Comparison of ENCODE assay signal across 10 cellular contexts in the genomic region with DNA sequence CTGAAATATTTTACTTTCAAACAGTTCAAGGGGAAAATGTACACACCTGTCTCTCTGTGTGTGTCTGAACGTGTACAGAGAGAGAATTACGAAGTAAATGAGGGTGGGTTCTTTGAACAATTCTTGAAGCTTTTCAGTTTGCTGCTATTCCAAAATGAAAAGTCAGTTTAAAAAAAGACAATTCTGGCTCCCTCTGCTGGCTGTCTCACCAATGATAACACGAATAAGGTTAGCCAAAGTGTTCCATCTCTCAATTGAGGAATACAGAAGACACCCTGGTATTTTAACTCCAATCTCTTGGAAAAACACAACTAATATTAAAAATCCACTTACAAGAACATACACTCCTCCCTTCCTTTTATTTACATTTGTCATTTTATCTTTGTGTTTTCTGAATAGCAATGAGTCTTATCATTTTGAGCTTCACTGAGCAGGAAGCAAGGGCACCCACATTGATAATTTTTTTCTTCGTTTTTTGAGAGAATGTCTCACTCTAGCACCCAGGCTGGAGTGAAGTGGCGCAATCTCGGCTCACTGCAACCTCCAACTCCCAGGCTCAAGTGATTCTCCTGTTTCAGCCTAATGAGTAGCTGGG. TPM values are rescaled to one million over a fixed set of nuclear protein-coding genes. Genes with fewer than 3 reads are reported as not detected.
DNase-seq lines count a peak whose midpoint lies in the region; ATAC-seq, FAIRE-seq and TF ChIP-seq lines count a peak whose summit lies in the region.
"Had no signal": no experiment of that assay in that cellular context is flagged by ENCODE, and none has a peak within 500 bp of the region (broad histone marks: within the 10 kb centered on the region; RNA-seq: fewer than 3 reads in every experiment).

No MANE protein-coding gene starts in this region.

- no peaks in the 10 kb centered on the region for H3K9me3 ChIP-seq in HAP-1
- no peaks in the 10 kb centered on the region for H3K9me3 ChIP-seq in RWPE2 (ENCODE audit: severe bottlenecking)
- H3K9me3 ChIP-seq in endothelial cell of umbilical vein (replicated peaks; ENCODE audit: control insufficient read depth, insufficient read depth, low read length) = no peaks in the 10 kb centered on the region
- no peaks in the 10 kb centered on the region for H3K9me3 ChIP-seq in trophoblast cell (ENCODE audit: insufficient read depth, low read depth, low read length)
- H3K9me3 ChIP-seq: BLaER1 treated with 17β-estradiol and CSF1 and Interleukin-3, amounts not matched to agents 10 nM and 100 nM; mucosa of descending colon had no signal

- POLR2A ChIA-PET in endothelial cell of umbilical vein (lab: Charles Lee) = interaction anchor here (1.3 kb wide), 1 partner anchor 20 kb away, joined by 3 read pairs; no protein-coding TSS in a partner anchor

- H3K4me2 ChIP-seq in endothelial cell of umbilical vein (ENCODE audit: insufficient read depth, low read length) = no peak overlapping the region
- no peak overlapping the region for H3K4me2 ChIP-seq in trophoblast cell (ENCODE audit: low read length)
- H3K4me2 ChIP-seq: BLaER1 treated with 17β-estradiol and CSF1 and Interleukin-3, amounts not matched to agents 10 nM and 100 nM had no signal

- H3K27ac ChIP-seq in RWPE2 (ENCODE audit: poor library complexity, severe bottlenecking) (no peak overlapping the region), endothelial cell of umbilical vein (ENCODE audit: insufficient read depth, low read depth, low read length) (no peak overlapping the region), trophoblast cell (ENCODE audit: low read depth, low read length) (no peak overlapping the region)
- H3K27ac ChIP-seq: BLaER1 treated with 17β-estradiol and CSF1 and Interleukin-3, amounts not matched to agents 10 nM and 100 nM had no signal

- no peak overlapping the region for H3K9ac ChIP-seq in endothelial cell of umbilical vein (replicated peaks; ENCODE audit: extremely low read depth, insufficient read depth, low read length)
- H3K9ac ChIP-seq in trophoblast cell (ENCODE audit: low read length) = no peak overlapping the region
- H3K9ac ChIP-seq: BLaER1 treated with 17β-estradiol and CSF1 and Interleukin-3, amounts not matched to agents 10 nM and 100 nM had no signal

- no peak overlapping the region for H2AK5ac ChIP-seq in trophoblast cell (ENCODE audit: low read length)

- no CpG with 5 or more reads among the region's 6 CpGs for WGBS in trophoblast cell (ENCODE audit: extremely low coverage, insufficient coverage, insufficient read length)

- H3K4me1 ChIP-seq in HAP-1 (no peaks in the 10 kb centered on the region), RWPE2 (ENCODE audit: insufficient read depth, poor library complexity, severe bottlenecking) (no peaks in the 10 kb centered on the region), endothelial cell of umbilical vein (ENCODE audit: control insufficient read depth, extremely low read depth, insufficient read depth, low read length) (no peaks in the 10 kb centered on the region), trophoblast cell (ENCODE audit: control insufficient read depth in 1 of 2, insufficient read depth in 2 of 2, low read length in 2 of 2) (no peaks in the 10 kb centered on the region)

- no peaks in the 10 kb centered on the region for H3K79me1 ChIP-seq in trophoblast cell (ENCODE audit: low read length)

- H2BK120ac ChIP-seq in trophoblast cell (ENCODE audit: insufficient read depth, low read length, poor library complexity) = no peak overlapping the region

- ATAC-seq in RWPE2 (ENCODE audit: low read depth) (peak; percentile 45; the same call in 1 of the 3 replicates), HG03442 (IDR thresholded peaks at IDR 0.05; ENCODE audit: unreplicated experiment) (no peak)
- ATAC-seq: mucosa of descending colon had no signal

- no peaks in the 10 kb centered on the region for H4K20me1 ChIP-seq in endothelial cell of umbilical vein (replicated peaks; ENCODE audit: control insufficient read depth, extremely low read depth, insufficient read depth, low read length)

- peak; percentile 39 for DNase-seq in DMS79 treated with DMSO at 0.1 percent for 48 hours (lab: John Stamatoyannopoulos, UW)
- DNase-seq in DMS79 (lab: John Stamatoyannopoulos, UW) = no peak
- DNase-seq in HAP-1 (ENCODE audit: low spot score in 2 of 2) = peak; percentile 47 to 57
- DNase-seq in RWPE2 (ENCODE audit: low spot score) = no peak
- DNase-seq in endothelial cell of umbilical vein (ENCODE audit: low read depth, low spot score) = peak; percentile 49
- peak; percentile 16 to 68 for DNase-seq in trophoblast cell
- DNase-seq in 8988T = no peak

- H3K79me2 ChIP-seq in endothelial cell of umbilical vein (ENCODE audit: control insufficient read depth, insufficient read depth, low read length) (no peaks in the 10 kb centered on the region), trophoblast cell (ENCODE audit: control insufficient read depth, insufficient read depth, low read length, poor library complexity) (no peaks in the 10 kb centered on the region)

- H2BK12ac ChIP-seq in trophoblast cell (ENCODE audit: low read length) = no peak overlapping the region

- dilution Hi-C loops in endothelial cell of umbilical vein (cut with MboI; ENCODE audit: extremely low pct_ligation_motif_present, low sequenced_read_pairs) = no loop called here

- no peak for TF ChIP-seq POLR2A in endothelial cell of umbilical vein (IDR thresholded peaks at IDR 0.05; ENCODE audit: low read depth, low read length)

- CTCF ChIA-PET in endothelial cell of umbilical vein (lab: Charles Lee) = interaction anchor here (0.6 to 9.3 kb wide), 34 partner anchors 11 to 257 kb away, joined by 3 to 295 read pairs (median 4); a partner anchor contains a TSS

- H4K91ac ChIP-seq in trophoblast cell (ENCODE audit: low read depth, low read length) = no peak overlapping the region

- peak; percentile 85 for FAIRE-seq in endothelial cell of umbilical vein (lab: Jason Lieb, UNC)

- no peak overlapping the region for H3K23ac ChIP-seq in trophoblast cell (ENCODE audit: low read length)

- H3K14ac ChIP-seq in trophoblast cell (ENCODE audit: low read length) = no peak overlapping the region

- peaks cover 87% of the 10 kb centered on the region for H3K36me3 ChIP-seq in HAP-1 (replicated peaks)
- H3K36me3 ChIP-seq in RWPE2 (ENCODE audit: low read depth) = peaks cover 95% of the 10 kb centered on the region
- peaks cover 30 to 36% of the 10 kb centered on the region in 2 experiments for H3K36me3 ChIP-seq in endothelial cell of umbilical vein (ENCODE audit: control insufficient read depth in 2 of 2, extremely low read depth in 1 of 2, insufficient read depth in 2 of 2, low read length in 2 of 2)
- peaks cover 24 to 54% of the 10 kb centered on the region in 2 experiments for H3K36me3 ChIP-seq in trophoblast cell (ENCODE audit: control insufficient read depth in 1 of 2, insufficient read depth in 2 of 2, low read length in 2 of 2)

- H2AFZ ChIP-seq in endothelial cell of umbilical vein (ENCODE audit: low read depth, low read length) (no peak overlapping the region), trophoblast cell (ENCODE audit: insufficient read depth, low read length, poor library complexity) (no peak overlapping the region)

- no peak overlapping the region for H3K4ac ChIP-seq in trophoblast cell (ENCODE audit: low read depth, low read length)

- in situ Hi-C loops in HAP-1 (cut with MboI; ENCODE audit: low sequenced_read_pairs) = no loop called here

- no peak overlapping the region for H2BK5ac ChIP-seq in trophoblast cell (ENCODE audit: low read depth, low read length, poor library complexity)

- H3K9me1 ChIP-seq in endothelial cell of umbilical vein (replicated peaks; ENCODE audit: control insufficient read depth, extremely low read depth, insufficient read depth, low read length) = no peaks in the 10 kb centered on the region

- H3K27me3 ChIP-seq in HAP-1 (ENCODE audit: low read depth) (no peaks in the 10 kb centered on the region), RWPE2 (ENCODE audit: insufficient read depth, poor library complexity, severe bottlenecking) (no peaks in the 10 kb centered on the region), endothelial cell of umbilical vein (ENCODE audit: control insufficient read depth in 2 of 2, insufficient read depth in 2 of 2, low read length in 2 of 2) (no peaks in the 10 kb centered on the region), trophoblast cell (ENCODE audit: insufficient read depth, low read length) (no peaks in the 10 kb centered on the region)
- H3K27me3 ChIP-seq: BLaER1 treated with 17β-estradiol and CSF1 and Interleukin-3, amounts not matched to agents 10 nM and 100 nM had no signal

- H3K18ac ChIP-seq in trophoblast cell (ENCODE audit: low read length) = no peak overlapping the region

- intact Hi-C loops in endothelial cell of umbilical vein (cut with micrococcal nuclease) = loop anchor here (1.0 kb wide), 1 partner anchor 103 kb away; no protein-coding TSS in a partner anchor

- TF ChIP-seq CTCF in RWPE2 (IDR thresholded peaks at IDR 0.05; ENCODE audit: poor library complexity, severe bottlenecking) (peak; percentile 84), endothelial cell of umbilical vein (IDR thresholded peaks at IDR 0.05; ENCODE audit: extremely low read depth in 1 of 2, insufficient read depth in 1 of 2, low read depth in 1 of 2, low read length in 2 of 2) (peak; percentile 35 to 52)

- no peak overlapping the region for H4K12ac ChIP-seq in trophoblast cell (ENCODE audit: low read depth, low read length)

- BruUV-seq in endothelial cell of umbilical vein (replicated peaks; lab: Mats Ljungman, UMichigan) = no TSS peak

- H3K4me3 ChIP-seq in HAP-1 (no peak overlapping the region), RWPE2 (ENCODE audit: severe bottlenecking) (no peak overlapping the region), endothelial cell of umbilical vein (replicated peaks in 1 of 3; ENCODE audit: insufficient read depth in 1 of 3, low read depth in 1 of 3, low read length in 3 of 3) (no peak overlapping the region), trophoblast cell (ENCODE audit: low read depth, low read length) (no peak overlapping the region)
- H3K4me3 ChIP-seq: BLaER1 treated with 17β-estradiol and CSF1 and Interleukin-3, amounts not matched to agents 10 nM and 100 nM; mucosa of descending colon had no signal

- no peak overlapping the region for H4K8ac ChIP-seq in trophoblast cell (ENCODE audit: low read depth, low read length)

RNA-seq across cellular contexts. Expression of a gene that starts 20.5 kb away (rescaled TPM):
- total RNA-seq in endothelial cell of umbilical vein = 170 and 171 TPM in 2 replicates
- 118 and 125 TPM in 2 replicates for polyA plus RNA-seq in endothelial cell of umbilical vein
- 100.0 and 122 TPM in 2 replicates for polyA plus RNA-seq in endothelial cell of umbilical vein (2011; cell fraction: cytosol; rRNA removed)
- polyA plus RNA-seq in endothelial cell of umbilical vein (2011; cell fraction: nucleus; rRNA removed) = 181 and 232 TPM in 2 replicates
- polyA plus RNA-seq in endothelial cell of umbilical vein (2012) = 170 and 194 TPM in 2 replicates
- polyA minus RNA-seq in endothelial cell of umbilical vein = 235 and 248 TPM in 2 replicates
- polyA minus RNA-seq in endothelial cell of umbilical vein (2011; cell fraction: cytosol; rRNA and poly(A)+ RNA removed) = 116 TPM
- polyA minus RNA-seq in endothelial cell of umbilical vein (2011; cell fraction: nucleus; rRNA and poly(A)+ RNA removed) = 159 and 194 TPM in 2 replicates
- polyA plus RNA-seq in trophoblast cell (2013) = 51.3 and 52.9 TPM in 2 replicates

RNA-seq across cellular contexts. Expression of a gene that starts 31.0 kb away (rescaled TPM):
- not detected in 2 replicates for total RNA-seq in endothelial cell of umbilical vein
- not detected in 2 replicates for polyA plus RNA-seq in endothelial cell of umbilical vein
- polyA plus RNA-seq in endothelial cell of umbilical vein (2011; cell fraction: cytosol; rRNA removed) = not detected in 2 replicates
- not detected in 2 replicates for polyA plus RNA-seq in endothelial cell of umbilical vein (2011; cell fraction: nucleus; rRNA removed)
- not detected in 2 replicates for polyA plus RNA-seq in endothelial cell of umbilical vein (2012)
- polyA minus RNA-seq in endothelial cell of umbilical vein = not detected in 2 replicates
- not detected for polyA minus RNA-seq in endothelial cell of umbilical vein (2011; cell fraction: cytosol; rRNA and poly(A)+ RNA removed)
- not detected in 2 replicates for polyA minus RNA-seq in endothelial cell of umbilical vein (2011; cell fraction: nucleus; rRNA and poly(A)+ RNA removed)
- polyA plus RNA-seq in trophoblast cell (2013) = not detected in 2 replicates

RNA-seq across cellular contexts. Expression of a gene that starts 36.6 kb away (rescaled TPM):
- 0.42 TPM in 1 of 2 replicates, not detected in the other for total RNA-seq in endothelial cell of umbilical vein
- 0.07 and 0.16 TPM in 2 replicates for polyA plus RNA-seq in endothelial cell of umbilical vein
- 0.04 and 0.06 TPM in 2 replicates for polyA plus RNA-seq in endothelial cell of umbilical vein (2011; cell fraction: cytosol; rRNA removed)
- not detected in 2 replicates for polyA plus RNA-seq in endothelial cell of umbilical vein (2011; cell fraction: nucleus; rRNA removed)
- polyA plus RNA-seq in endothelial cell of umbilical vein (2012) = 0.15 and 0.21 TPM in 2 replicates
- polyA minus RNA-seq in endothelial cell of umbilical vein = not detected in 2 replicates
- not detected for polyA minus RNA-seq in endothelial cell of umbilical vein (2011; cell fraction: cytosol; rRNA and poly(A)+ RNA removed)
- polyA minus RNA-seq in endothelial cell of umbilical vein (2011; cell fraction: nucleus; rRNA and poly(A)+ RNA removed) = 0.10 TPM in 1 of 2 replicates, not detected in the other
- 0.04 TPM in 1 of 2 replicates, not detected in the other for polyA plus RNA-seq in trophoblast cell (2013)

RNA-seq across cellular contexts. Expression of a gene that starts 48.6 kb away (rescaled TPM):
- 35.9 and 39.7 TPM in 2 replicates for total RNA-seq in endothelial cell of umbilical vein
- polyA plus RNA-seq in endothelial cell of umbilical vein = 11.9 and 13.8 TPM in 2 replicates
- 19.5 and 21.0 TPM in 2 replicates for polyA plus RNA-seq in endothelial cell of umbilical vein (2011; cell fraction: cytosol; rRNA removed)
- 18.5 and 23.2 TPM in 2 replicates for polyA plus RNA-seq in endothelial cell of umbilical vein (2011; cell fraction: nucleus; rRNA removed)
- 20.9 and 22.8 TPM in 2 replicates for polyA plus RNA-seq in endothelial cell of umbilical vein (2012)
- 85.5 and 98.4 TPM in 2 replicates for polyA minus RNA-seq in endothelial cell of umbilical vein
- polyA minus RNA-seq in endothelial cell of umbilical vein (2011; cell fraction: cytosol; rRNA and poly(A)+ RNA removed) = 6.5 TPM
- 13.5 and 23.9 TPM in 2 replicates for polyA minus RNA-seq in endothelial cell of umbilical vein (2011; cell fraction: nucleus; rRNA and poly(A)+ RNA removed)
- polyA plus RNA-seq in trophoblast cell (2013) = 17.0 and 18.0 TPM in 2 replicates

Comparison
In these comparisons a context has a peak if more than half of its experiments do, and no peak if none do; other contexts are left out.
1. DNase-seq: peak in DMS79 treated with DMSO at 0.1 percent for 48 hours (single experiment), HAP-1 (2 of 2), endothelial cell of umbilical vein (single experiment) and trophoblast cell (2 of 2); none in DMS79 (single experiment), RWPE2 (single experiment) and 8988T (single experiment).